In the genomic region with DNA sequence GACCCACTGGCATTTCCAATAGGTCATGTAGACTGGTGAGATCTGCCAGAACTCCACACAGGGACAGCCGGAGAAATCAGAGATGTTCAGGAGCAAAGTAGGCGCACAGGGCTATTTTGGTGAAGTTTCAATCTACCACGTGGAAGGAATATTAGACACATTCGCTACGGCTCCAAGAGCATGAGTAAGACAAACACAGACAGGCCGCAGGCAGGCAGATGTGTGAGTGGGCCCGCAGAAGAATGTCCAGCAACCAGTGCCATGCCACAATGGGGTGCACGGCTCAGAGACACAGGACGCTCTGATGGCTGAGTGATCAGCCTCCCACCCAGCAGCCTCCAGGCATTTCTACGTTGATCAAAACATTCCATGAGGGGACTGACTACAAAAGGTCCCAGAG, we compare ENCODE assay signal across 19 cellular contexts. TPM values are rescaled to one million over a fixed set of nuclear protein-coding genes. Genes with fewer than 3 reads are reported as not detected.
A peak's percentile ranks its signal among the peaks of the same experiment; 100 is the strongest.
DNase-seq lines count a peak whose midpoint lies in the region; ATAC-seq and TF ChIP-seq lines count a peak whose summit lies in the region.
"Had no signal": no experiment of that assay in that cellular context is flagged by ENCODE, and none has a peak within 500 bp of the region (broad histone marks: within the 10 kb centered on the region; RNA-seq: fewer than 3 reads in every experiment).

No MANE protein-coding gene starts in this region.

- no peak for ATAC-seq in activated CD8-positive, alpha-beta memory T cell treated with anti-CD3 and anti-CD28 coated beads, Interleukin-2, amount 10 ng/mL, durations not matched to agents 7 days and 5 days
- ATAC-seq: lower lobe of right lung had no signal

- H3K36me3 ChIP-seq in stomach smooth muscle (ENCODE audit: control insufficient read depth in 2 of 2, insufficient read depth in 2 of 2, low read length in 2 of 2), result peaks cover 13 to 19% of the 10 kb centered on the region in 2 donors

- H3K4me3 ChIP-seq in astrocyte of the spinal cord (ENCODE audit: low read depth, low read length) (no peak overlapping the region), stomach smooth muscle (ENCODE audit: low read length in 2 of 2) (no peak overlapping the region)
- H3K4me3 ChIP-seq: lower lobe of right lung had no signal

- no peak overlapping the region for H3K9ac ChIP-seq in stomach smooth muscle (ENCODE audit: low read length in 2 of 2)

- TF ChIP-seq CTCF in astrocyte of the spinal cord (IDR thresholded peaks at IDR 0.05; ENCODE audit: low read depth, low read length), result no peak

- no peaks in the 10 kb centered on the region for H3K27me3 ChIP-seq in stomach smooth muscle (ENCODE audit: control insufficient read depth in 1 of 2, insufficient read depth in 2 of 2, low read length in 2 of 2)

- H3K4me3 Mint-ChIP-seq in activated CD8-positive, alpha-beta memory T cell treated with anti-CD3 and anti-CD28 coated beads, Interleukin-2, amount 10 ng/mL, durations not matched to agents 7 days and 5 days, result no peak overlapping the region
- H3K4me3 Mint-ChIP-seq: naive B cell; T-helper 1 cell treated with Interleukin-12 subunit alpha and Interleukin-12 subunit beta and Interleukin-4 antibody, amounts not matched to agents 30 μg/mL and 1 μg/mL, for 36 hours had no signal

- peak overlapping the region; percentile 5 for H3K27ac Mint-ChIP-seq in activated CD8-positive, alpha-beta memory T cell treated with anti-CD3 and anti-CD28 coated beads, Interleukin-2, amount 10 ng/mL, durations not matched to agents 7 days and 5 days

- H3K9me3 Mint-ChIP-seq in activated CD8-positive, alpha-beta memory T cell treated with anti-CD3 and anti-CD28 coated beads, Interleukin-2, amount 10 ng/mL, durations not matched to agents 7 days and 5 days (ENCODE audit: low read depth), result no peaks in the 10 kb centered on the region
- H3K9me3 Mint-ChIP-seq: CD4-positive, CD25-positive, alpha-beta regulatory T cell; naive B cell; T-helper 1 cell treated with Interleukin-12 subunit alpha and Interleukin-12 subunit beta and Interleukin-4 antibody, amounts not matched to agents 30 μg/mL and 1 μg/mL, for 36 hours had no signal

- no peaks in the 10 kb centered on the region for H3K27me3 Mint-ChIP-seq in activated CD8-positive, alpha-beta memory T cell treated with anti-CD3 and anti-CD28 coated beads, Interleukin-2, amount 10 ng/mL, durations not matched to agents 7 days and 5 days
- H3K27me3 Mint-ChIP-seq: CD4-positive, CD25-positive, alpha-beta regulatory T cell; naive B cell had no signal

- no peaks in the 10 kb centered on the region for H3K9me3 ChIP-seq in stomach smooth muscle (ENCODE audit: control insufficient read depth in 2 of 2, low read length in 2 of 2)
- H3K9me3 ChIP-seq: lower lobe of right lung had no signal

- no peak for DNase-seq in activated CD8-positive, alpha-beta memory T cell treated with anti-CD3 and anti-CD28 coated beads, Interleukin-2, amount 10 ng/mL, durations not matched to agents 7 days and 5 days
- no peak for DNase-seq in activated CD8-positive, alpha-beta memory T cell treated with anti-CD3 and anti-CD28 coated beads, Interleukin-2, amount 50 U/mL, for 48 hours
- DNase-seq in astrocyte of the spinal cord (ENCODE audit: low read depth, low spot score) (peak; percentile 18), myocyte (ENCODE audit: low read depth) (peak; percentile 92), HEK293T (ENCODE audit: extremely low spot score) (no peak), NCI-H1092 (lab: John Stamatoyannopoulos, UW) (no peak), NOMO-1 treated with dmso at 0.1 percent for 144 hours (lab: John Stamatoyannopoulos, UW; ENCODE audit: unreplicated experiment) (no peak)
- DNase-seq: CD4-positive, CD25-positive, alpha-beta regulatory T cell; DMS79; IMR-90; lower lobe of right lung; naive B cell; NCI-H2029; SHP77 treated with DMSO at 0.1 percent for 48 hours; small intestine had no signal

- CTCF ChIA-PET in activated CD8-positive, alpha-beta memory T cell treated with anti-CD3 and anti-CD28 coated beads, Interleukin-2, amount 10 ng/mL, durations not matched to agents 7 days and 5 days (lab: Charles Lee), result no interaction called here
- CTCF ChIA-PET in HEK293T (lab: Yijun Ruan, JAX), result no interaction called here

- POLR2A ChIA-PET in HEK293T (lab: Yijun Ruan, JAX), result no interaction called here

- in situ Hi-C loops in astrocyte of the spinal cord (cut with HindIII; ENCODE audit: low sequenced_read_pairs), result no loop called here

- H3K4me1 Mint-ChIP-seq in activated CD8-positive, alpha-beta memory T cell treated with anti-CD3 and anti-CD28 coated beads, Interleukin-2, amount 10 ng/mL, durations not matched to agents 7 days and 5 days, result peaks cover 61% of the 10 kb centered on the region

- peaks cover 38% of the 10 kb centered on the region for H3K36me3 Mint-ChIP-seq in activated CD8-positive, alpha-beta memory T cell treated with anti-CD3 and anti-CD28 coated beads, Interleukin-2, amount 10 ng/mL, durations not matched to agents 7 days and 5 days

- peaks cover 34% of the 10 kb centered on the region for H3K4me1 ChIP-seq in stomach smooth muscle (ENCODE audit: control insufficient read depth, insufficient read depth, low read length)

- H3K27ac ChIP-seq in stomach smooth muscle (ENCODE audit: low read length), result peak overlapping the region; percentile 46
- H3K27ac ChIP-seq: 22Rv1, lower lobe of right lung had no signal

TF ChIP-seq in HEK293T, 16 proteins besides CTCF, POLR2A, EP300 and RAD21:
- TF ChIP-seq L3MBTL2 (conservative IDR thresholded peaks at IDR 0.05), result no peak
TF ChIP-seq in HEK293T: peak in this region for 0.

RNA-seq across cellular contexts. Expression of gene SLC15A4, which starts 10.4 kb away (rescaled TPM):
- total RNA-seq in activated CD8-positive, alpha-beta memory T cell treated with anti-CD3 and anti-CD28 coated beads, Interleukin-2, amount 10 ng/mL, durations not matched to agents 7 days and 5 days, result 10 to 100 TPM; 23.0 to 26.0 TPM
- 48.6 and 54.4 TPM in 2 replicates for total RNA-seq in myocyte
- polyA plus RNA-seq in myocyte (2012), result 36.0 TPM

RNA-seq across cellular contexts. Expression of gene GLT1D1, which starts 39.9 kb away (rescaled TPM):
- under 1 TPM; 0.12 to 0.70 TPM for total RNA-seq in activated CD8-positive, alpha-beta memory T cell treated with anti-CD3 and anti-CD28 coated beads, Interleukin-2, amount 10 ng/mL, durations not matched to agents 7 days and 5 days
- not detected in 2 replicates for total RNA-seq in myocyte
- polyA plus RNA-seq in myocyte (2012), result 0.05 TPM
- total RNA-seq: CD4-positive, CD25-positive, alpha-beta regulatory T cell; IMR-90; NCI-H460 had no signal
- polyA plus RNA-seq: IMR-90 had no signal

Comparison
In these comparisons a context has a peak if more than half of its experiments do, and no peak if none do; other contexts are left out.
1. DNase-seq: peak in astrocyte of the spinal cord (single experiment) and myocyte (single experiment); none in activated CD8-positive, alpha-beta memory T cell treated with anti-CD3 and anti-CD28 coated beads, Interleukin-2, amount 10 ng/mL, durations not matched to agents 7 days and 5 days (single experiment), activated CD8-positive, alpha-beta memory T cell treated with anti-CD3 and anti-CD28 coated beads, Interleukin-2, amount 50 U/mL, for 48 hours (single experiment), HEK293T (single experiment), NCI-H1092 (single experiment) and NOMO-1 treated with dmso at 0.1 percent for 144 hours (single experiment).